ENCODE assay signal across 13 cellular contexts in genomic region chr1:229186373-229187056, GRCh38.
DNase-seq lines count a peak whose midpoint lies in the region; ATAC-seq and TF ChIP-seq lines count a peak whose summit lies in the region.
"Had no signal": no experiment of that assay in that cellular context is flagged by ENCODE, and none has a peak within 500 bp of the region (broad histone marks: within the 10 kb centered on the region; RNA-seq: fewer than 3 reads in every experiment).

No MANE protein-coding gene starts in this region.

- CTCF ChIA-PET in WTC11 (lab: Charles Lee), result interaction anchor here (1.0 kb wide), 1 partner anchor 17 kb away, joined by 3 read pairs; no protein-coding TSS in a partner anchor

- POLR2A ChIA-PET in WTC11 (lab: Charles Lee), result no interaction called here

- H3K4me1 Mint-ChIP-seq in WTC11 (peaks cover 27% of the 10 kb centered on the region), osteocyte (ENCODE audit: unreplicated experiment) (no peaks in the 10 kb centered on the region)

- H3K36me3 ChIP-seq in WERI-Rb-1, result no peaks in the 10 kb centered on the region
- H3K36me3 ChIP-seq: SJSA1 had no signal

- peak overlapping the region; percentile 9; the same call in 1 of the 2 replicates for H3K27ac Mint-ChIP-seq in WTC11
- no peak overlapping the region for H3K27ac Mint-ChIP-seq in osteocyte (ENCODE audit: unreplicated experiment)

- no peaks in the 10 kb centered on the region for H3K27me3 ChIP-seq in WERI-Rb-1 (ENCODE audit: insufficient read depth, low read depth, severe bottlenecking)
- H3K27me3 ChIP-seq: SJSA1 had no signal

- 0 out of 2 replicates have a peak, but pooled peaks cover 3% of the 10 kb centered on the region for H3K9me3 Mint-ChIP-seq in WTC11
- H3K9me3 Mint-ChIP-seq in osteocyte (ENCODE audit: unreplicated experiment), result no peaks in the 10 kb centered on the region

- ATAC-seq in HG02885 (IDR thresholded peaks at IDR 0.05; ENCODE audit: poor library complexity, unreplicated experiment) (peak; percentile 100), WTC11 (no peak)

- no peak overlapping the region for H3K27ac ChIP-seq in WERI-Rb-1
- H3K27ac ChIP-seq: C4-2B, SJSA1 had no signal

- H3K4me3 ChIP-seq in GM12864 (ENCODE audit: low read depth, low read length), result no peak overlapping the region
- no peak overlapping the region for H3K4me3 ChIP-seq in WERI-Rb-1 (ENCODE audit: low read depth, low read length)
- H3K4me3 ChIP-seq: SJSA1 had no signal

- peak; percentile 41 for DNase-seq in GM12864 (ENCODE audit: low read depth)
- peak; percentile 64 for DNase-seq in GM19238 (ENCODE audit: insufficient read length, low spot score)
- no peak for DNase-seq in WTC11 (ENCODE audit: low spot score)
- no peak for DNase-seq in ecto neural progenitor cell (ENCODE audit: low spot score)
- DNase-seq in osteocyte (ENCODE audit: extremely low spot score, unreplicated experiment), result no peak
- DNase-seq in WERI-Rb-1, result no peak
- DNase-seq in mucosa of gallbladder (ENCODE audit: low spot score), result no peak
- DNase-seq: amniotic stem cell, GOT3, NCI-H1417 treated with DMSO at 0.1 percent for 48 hours had no signal

- TF ChIP-seq CTCF in GM12864 (IDR thresholded peaks at IDR 0.05; ENCODE audit: low read depth, low read length, missing control alignments) (no peak), WTC11 (IDR thresholded peaks at IDR 0.05) (no peak), osteocyte (IDR thresholded peaks at IDR 0.05) (no peak), WERI-Rb-1 (IDR thresholded peaks at IDR 0.05; ENCODE audit: low read depth, low read length) (no peak)

- no peaks in the 10 kb centered on the region for H3K36me3 Mint-ChIP-seq in WTC11
- no peaks in the 10 kb centered on the region for H3K36me3 Mint-ChIP-seq in osteocyte (ENCODE audit: unreplicated experiment)

- no peak overlapping the region for H3K4me3 Mint-ChIP-seq in WTC11
- H3K4me3 Mint-ChIP-seq in osteocyte (ENCODE audit: unreplicated experiment), result no peak overlapping the region

- H3K9me3 ChIP-seq in WERI-Rb-1 (ENCODE audit: severe bottlenecking), result no peaks in the 10 kb centered on the region
- H3K9me3 ChIP-seq: SJSA1 had no signal

- H3K27me3 Mint-ChIP-seq in WTC11 (ENCODE audit: low read depth), result no peaks in the 10 kb centered on the region; the same call in 1 of the 2 replicates
- peaks cover 26% of the 10 kb centered on the region for H3K27me3 Mint-ChIP-seq in osteocyte (ENCODE audit: unreplicated experiment)

TF ChIP-seq in WTC11, 78 proteins besides CTCF, POLR2A, EP300 and RAD21:
- no peak for TF ChIP-seq TEAD4 (CRISPR knock-in tag; IDR thresholded peaks at IDR 0.05)

Comparison
In these comparisons a context has a peak if more than half of its experiments do, and no peak if none do; other contexts are left out.
1. DNase-seq: peak in GM12864 (single experiment) and GM19238 (single experiment); none in WTC11 (single experiment), ecto neural progenitor cell (single experiment), osteocyte (single experiment), WERI-Rb-1 (single experiment) and mucosa of gallbladder (single experiment).